8 cellular contexts compared by ENCODE assay signal in the genomic region with DNA sequence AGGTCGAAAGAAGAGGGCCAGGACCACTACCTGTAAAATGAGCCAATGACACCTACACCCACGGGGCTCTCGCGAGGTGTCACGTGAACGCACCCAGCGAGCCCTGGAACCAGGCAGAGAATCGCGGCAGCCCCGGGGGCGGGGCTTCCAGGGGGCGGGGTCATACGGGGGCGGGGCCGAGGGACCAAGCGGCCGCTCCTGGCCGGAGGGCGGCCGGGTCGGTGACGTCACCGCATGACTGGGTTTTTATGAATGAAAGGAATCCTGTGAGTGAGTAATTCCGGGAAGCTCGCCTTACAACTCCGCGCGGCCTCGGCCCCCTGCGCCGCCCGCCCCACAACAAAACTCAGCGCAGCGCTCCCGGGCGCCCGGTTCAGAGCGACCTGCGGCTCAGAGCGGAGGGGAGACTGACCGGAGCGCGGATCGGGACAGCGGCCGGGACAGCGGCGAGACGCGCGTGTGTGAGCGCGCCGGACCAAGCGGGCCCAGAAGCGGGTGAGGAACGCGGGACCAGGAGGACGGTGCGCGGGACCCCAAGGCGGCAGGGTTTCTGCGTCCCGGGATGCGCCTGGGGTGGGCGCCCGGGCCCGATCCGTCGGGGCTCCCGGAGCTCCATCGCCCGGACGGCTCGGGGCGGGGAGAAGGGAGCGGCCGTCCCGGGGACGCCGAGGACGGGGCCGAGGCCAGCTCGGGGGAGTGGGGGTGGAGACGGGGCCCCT. TPM values are rescaled to one million over a fixed set of nuclear protein-coding genes. Genes with fewer than 3 reads are reported as not detected.
DNase-seq lines count a peak whose midpoint lies in the region; ATAC-seq and TF ChIP-seq lines count a peak whose summit lies in the region.

A gene (plus strand): TSS at position 277 of the 719 bp plus-strand sequence. CDS start 11,860 bp downstream, outside the sequence.

- H3K9me3 ChIP-seq in A673 (ENCODE audit: low read depth, low read length, poor library complexity, severe bottlenecking) = no peaks in the 10 kb centered on the region

- intact Hi-C loops in A673 (cut with micrococcal nuclease; ENCODE audit: unreplicated experiment) = no loop called here
- intact Hi-C loops in activated CD4-positive, alpha-beta T cell treated with anti-CD3 and anti-CD28 coated beads for 36 hours (cut with DNase I, micrococcal nuclease) = loop anchor here (1.0 to 10.0 kb wide), 14 partner anchors 12 to 953 kb away; a partner anchor contains a TSS

- DNase-seq in A673 (ENCODE audit: low spot score) (peak; percentile 92), NCI-H460 (ENCODE audit: extremely low read depth, low read depth) (peak; percentile 82), chondrocyte (ENCODE audit: low spot score) (no peak), kidney epithelial cell (ENCODE audit: low read depth) (peak; percentile 82)
- DNase-seq in activated CD4-positive, alpha-beta T cell treated with anti-CD3 and anti-CD28 coated beads for 36 hours = peak; percentile 97
- DNase-seq in stimulated activated CD4-positive, alpha-beta T cell treated with anti-CD3 and anti-CD28 coated beads, Interleukin-15, amount 100 ng/mL, for 1 hour (ENCODE audit: low read depth in 1 of 2, low spot score in 1 of 2) = peak; percentile 73 to 78

- TF ChIP-seq POLR2A in GM18526 (IDR thresholded peaks at IDR 0.05; ENCODE audit: extremely low read depth, insufficient read length) = peak; percentile 46

- no peaks in the 10 kb centered on the region for H3K27me3 Mint-ChIP-seq in activated CD4-positive, alpha-beta T cell treated with anti-CD3 and anti-CD28 coated beads for 36 hours
- no peaks in the 10 kb centered on the region for H3K27me3 Mint-ChIP-seq in chondrocyte (ENCODE audit: low read depth)

- peak; percentile 50 for ATAC-seq in HG03135 (IDR thresholded peaks at IDR 0.05; ENCODE audit: unreplicated experiment)
- peak; percentile 72 for ATAC-seq in activated CD4-positive, alpha-beta T cell treated with anti-CD3 and anti-CD28 coated beads for 36 hours

- H3K4me1 Mint-ChIP-seq in activated CD4-positive, alpha-beta T cell treated with anti-CD3 and anti-CD28 coated beads for 36 hours = peaks cover 30% of the 10 kb centered on the region
- H3K4me1 Mint-ChIP-seq in chondrocyte (ENCODE audit: low read depth) = peaks cover 44% of the 10 kb centered on the region

- POLR2A ChIA-PET in A673 (lab: Charles Lee; ENCODE audit: low non-redundant PET) = interaction anchor here (0.6 to 0.7 kb wide), 2 partner anchors 14 to 123 kb away, joined by 6 to 15 read pairs; no protein-coding TSS in a partner anchor
- POLR2A ChIA-PET in activated CD4-positive, alpha-beta T cell treated with anti-CD3 and anti-CD28 coated beads for 36 hours (lab: Charles Lee) = interaction anchor here (0.6 to 1.8 kb wide), 2 partner anchors 20 to 116 kb away, joined by 7 to 10 read pairs; a partner anchor contains a TSS

- peak within 1 kb of the TSS; percentile 86 for H3K27ac Mint-ChIP-seq in activated CD4-positive, alpha-beta T cell treated with anti-CD3 and anti-CD28 coated beads for 36 hours
- H3K27ac Mint-ChIP-seq in chondrocyte (ENCODE audit: unreplicated experiment) = peak within 1 kb of the TSS; percentile 96

- no peaks in the 10 kb centered on the region for H3K36me3 Mint-ChIP-seq in activated CD4-positive, alpha-beta T cell treated with anti-CD3 and anti-CD28 coated beads for 36 hours (ENCODE audit: low read depth)
- H3K36me3 Mint-ChIP-seq in chondrocyte (ENCODE audit: low read depth) = no peaks in the 10 kb centered on the region

- BruUV-seq in A673 (replicated peaks; lab: Mats Ljungman, UMichigan) = no TSS peak

- H3K9me3 Mint-ChIP-seq in activated CD4-positive, alpha-beta T cell treated with anti-CD3 and anti-CD28 coated beads for 36 hours (ENCODE audit: low read depth) = no peaks in the 10 kb centered on the region
- H3K9me3 Mint-ChIP-seq in chondrocyte (ENCODE audit: low read depth) = no peaks in the 10 kb centered on the region

- H3K36me3 ChIP-seq in A673 (ENCODE audit: insufficient read depth, low read length, poor library complexity, severe bottlenecking) (no peaks in the 10 kb centered on the region), kidney epithelial cell (ENCODE audit: control insufficient read depth, insufficient read depth, low read length) (no peaks in the 10 kb centered on the region)

- H3K4me3 ChIP-seq in A673 (ENCODE audit: low read depth, low read length, poor library complexity, severe bottlenecking) = peak within 1 kb of the TSS; percentile 87
- H3K4me3 ChIP-seq in kidney epithelial cell (ENCODE audit: low read depth, low read length) = peak within 1 kb of the TSS; percentile 93

- H3K4me3 Mint-ChIP-seq in activated CD4-positive, alpha-beta T cell treated with anti-CD3 and anti-CD28 coated beads for 36 hours = peak within 1 kb of the TSS; percentile 82
- H3K4me3 Mint-ChIP-seq in chondrocyte (ENCODE audit: unreplicated experiment) = peak within 1 kb of the TSS; percentile 82

- CTCF ChIA-PET in A673 (lab: Charles Lee) = no interaction called here
- CTCF ChIA-PET in activated CD4-positive, alpha-beta T cell treated with anti-CD3 and anti-CD28 coated beads for 36 hours (lab: Charles Lee) = interaction anchor here (0.6 to 1.6 kb wide), 3 partner anchors 23 to 542 kb away, joined by 3 to 6 read pairs (median 3); no protein-coding TSS in a partner anchor

- H3K27me3 ChIP-seq in A673 (replicated peaks; ENCODE audit: insufficient read depth, low read depth, low read length, poor library complexity) (no peaks in the 10 kb centered on the region), kidney epithelial cell (ENCODE audit: control insufficient read depth, insufficient read depth, low read length) (no peaks in the 10 kb centered on the region)

- TF ChIP-seq CTCF in A673 (conservative IDR thresholded peaks at IDR 0.05; ENCODE audit: low read depth, low read length) (no peak), chondrocyte (IDR thresholded peaks at IDR 0.05) (no peak), kidney epithelial cell (IDR thresholded peaks at IDR 0.05; ENCODE audit: insufficient read depth, low read length, poor library complexity, severe bottlenecking) (no peak)

- no peaks in the 10 kb centered on the region for H3K4me1 ChIP-seq in A673 (ENCODE audit: insufficient read depth, low read length, poor library complexity, severe bottlenecking)

- H3K27ac ChIP-seq in A673 (ENCODE audit: low read depth, low read length, poor library complexity, severe bottlenecking) = peak within 1 kb of the TSS; percentile 70

RNA-seq across cellular contexts. Expression of the gene that starts here (rescaled TPM):
- total RNA-seq in A673 (2021) = 5.0 and 6.3 TPM in 2 replicates
- total RNA-seq in NCI-H460 (2014; rRNA removed; shearing (Covaris generic)) = 10.7 and 12.4 TPM in 2 replicates
- 9.1 and 21.3 TPM in 2 replicates for polyA plus RNA-seq in NCI-H460 (2014; cell fraction: nucleus; rRNA removed)
- total RNA-seq in activated CD4-positive, alpha-beta T cell treated with anti-CD3 and anti-CD28 coated beads for 36 hours = 1 to 10 TPM; 8.3 to 9.4 TPM
- total RNA-seq in chondrocyte = 1.7 to 9.9 TPM (median 8.5 TPM) in 3 replicates
- total RNA-seq in kidney epithelial cell = 67.2 and 99.5 TPM in 2 replicates
